9 cellular contexts compared by ENCODE assay signal in genomic region chr17:43536236-43537088, GRCh38. TPM values are rescaled to one million over a fixed set of nuclear protein-coding genes. Genes with fewer than 3 reads are reported as not detected.
DNase-seq lines count a peak whose midpoint lies in the region; ATAC-seq and TF ChIP-seq lines count a peak whose summit lies in the region.
"Had no signal": no experiment of that assay in that cellular context is flagged by ENCODE, and none has a peak within 500 bp of the region (broad histone marks: within the 10 kb centered on the region; RNA-seq: fewer than 3 reads in every experiment).

No MANE protein-coding gene starts in this region.

- peaks cover 12% of the 10 kb centered on the region for H3K36me3 Mint-ChIP-seq in progenitor cell of endocrine pancreas (ENCODE audit: insufficient read depth)
- H3K36me3 Mint-ChIP-seq: activated naive CD8-positive, alpha-beta T cell treated with anti-CD3 and anti-CD28 coated beads for 36 hours had no signal

- no peak overlapping the region for H3K4me3 ChIP-seq in NB4 (ENCODE audit: low read depth, low read length)
- H3K4me3 ChIP-seq in cardiac fibroblast (replicated peaks in 1 of 2; ENCODE audit: low read depth in 2 of 2, low read length in 2 of 2): no peak overlapping the region
- H3K4me3 ChIP-seq in gastroesophageal sphincter: no peak overlapping the region

- no peak overlapping the region for H3K27ac ChIP-seq in gastroesophageal sphincter

- no peaks in the 10 kb centered on the region for H3K27me3 Mint-ChIP-seq in progenitor cell of endocrine pancreas
- H3K27me3 Mint-ChIP-seq: activated naive CD8-positive, alpha-beta T cell treated with anti-CD3 and anti-CD28 coated beads for 36 hours had no signal

- no peaks in the 10 kb centered on the region for H3K9me3 ChIP-seq in gastroesophageal sphincter

- H3K4me1 ChIP-seq in gastroesophageal sphincter: no peaks in the 10 kb centered on the region

- no peak for TF ChIP-seq EP300 in gastroesophageal sphincter (IDR thresholded peaks at IDR 0.05)

- H3K4me1 Mint-ChIP-seq in progenitor cell of endocrine pancreas (ENCODE audit: low read depth): peaks cover 17% of the 10 kb centered on the region

- no peaks in the 10 kb centered on the region for H3K27me3 ChIP-seq in gastroesophageal sphincter

- H3K4me3 Mint-ChIP-seq in progenitor cell of endocrine pancreas (ENCODE audit: low read depth): no peak overlapping the region
- H3K4me3 Mint-ChIP-seq: activated naive CD8-positive, alpha-beta T cell treated with anti-CD3 and anti-CD28 coated beads for 36 hours had no signal

- peak overlapping the region; percentile 16 for H3K27ac Mint-ChIP-seq in progenitor cell of endocrine pancreas
- H3K27ac Mint-ChIP-seq: activated naive CD8-positive, alpha-beta T cell treated with anti-CD3 and anti-CD28 coated beads for 36 hours had no signal

- no peaks in the 10 kb centered on the region for H3K36me3 ChIP-seq in gastroesophageal sphincter

- ATAC-seq in gastroesophageal sphincter (no peak), HG03565 (IDR thresholded peaks at IDR 0.05; ENCODE audit: unreplicated experiment) (no peak)

- TF ChIP-seq CTCF in NB4 (IDR thresholded peaks at IDR 0.05; ENCODE audit: low read depth, low read length): no peak
- TF ChIP-seq CTCF in cardiac fibroblast (IDR thresholded peaks at IDR 0.05; ENCODE audit: low read depth, low read length): no peak
- TF ChIP-seq CTCF in progenitor cell of endocrine pancreas (IDR thresholded peaks at IDR 0.05; ENCODE audit: unreplicated experiment): no peak
- no peak for TF ChIP-seq CTCF in gastroesophageal sphincter (IDR thresholded peaks at IDR 0.05)

- WGBS in gastroesophageal sphincter (ENCODE audit: low coverage in 1 of 2), 2 donors: 77 to 79% methylated on average over 3 to 6 of the region's 7 CpGs

- H3K9me3 Mint-ChIP-seq in progenitor cell of endocrine pancreas (ENCODE audit: low read depth): no peaks in the 10 kb centered on the region
- H3K9me3 Mint-ChIP-seq: activated naive CD8-positive, alpha-beta T cell treated with anti-CD3 and anti-CD28 coated beads for 36 hours had no signal

- DNase-seq in ELF-1 (ENCODE audit: low read depth, low spot score) (peak; percentile 66), NB4 (ENCODE audit: low read depth) (peak; percentile 91), cardiac fibroblast (ENCODE audit: low read depth in 2 of 2) (peak; percentile 76 to 94), progenitor cell of endocrine pancreas (ENCODE audit: low spot score, unreplicated experiment) (no peak), ecto neural progenitor cell (ENCODE audit: low spot score) (no peak)
- DNase-seq: activated naive CD8-positive, alpha-beta T cell treated with anti-CD3 and anti-CD28 coated beads for 36 hours; NCI-H510A had no signal

- TF ChIP-seq POLR2A in NB4 (IDR thresholded peaks at IDR 0.05; ENCODE audit: extremely low read depth, insufficient read length): no peak
- TF ChIP-seq POLR2A in gastroesophageal sphincter (IDR thresholded peaks at IDR 0.05): no peak

RNA-seq across cellular contexts. Expression of gene ETV4, which starts 9.7 kb away (rescaled TPM):
- total RNA-seq in progenitor cell of endocrine pancreas: 79.5 and 84.3 TPM in 2 replicates
- 1 to 10 TPM in 1 of 4 donors, under 1 TPM in 2, not detected in 1; 0.67 to 2.6 (median 0.96) TPM for total RNA-seq in gastroesophageal sphincter

RNA-seq across cellular contexts. Expression of gene DHX8, which starts 52.7 kb away (rescaled TPM):
- 55.2 and 60.6 TPM in 2 replicates for total RNA-seq in progenitor cell of endocrine pancreas
- total RNA-seq in gastroesophageal sphincter: 10 to 100 TPM; 29.6 to 40.9 (median 34.1) TPM

Comparison
In these comparisons a context has a peak if more than half of its experiments do, and no peak if none do; other contexts are left out.
1. DNase-seq: peak in ELF-1 (single experiment), NB4 (single experiment) and cardiac fibroblast (2 of 2); none in progenitor cell of endocrine pancreas (single experiment) and ecto neural progenitor cell (single experiment).
2. RNA of gene ETV4, which starts 9.7 kb away (total RNA-seq): 79.5 to 84.3 TPM in progenitor cell of endocrine pancreas; 0.67 to 2.6 TPM in gastroesophageal sphincter; every median in the first group is over 10 times any median in the second.